Comparison of ENCODE assay signal across 22 cellular contexts in genomic region chr4:67080158-67080557, GRCh38.
DNase-seq lines count a peak whose midpoint lies in the region; ATAC-seq and TF ChIP-seq lines count a peak whose summit lies in the region.
"Had no signal": no experiment of that assay in that cellular context is flagged by ENCODE, and none has a peak within 500 bp of the region (broad histone marks: within the 10 kb centered on the region; RNA-seq: fewer than 3 reads in every experiment).

No MANE protein-coding gene starts in this region.

- H3K4me1 ChIP-seq in right cardiac atrium (ENCODE audit: control insufficient read depth, insufficient read depth, low read length) = no peaks in the 10 kb centered on the region
- H3K4me1 ChIP-seq: A549; BE2C; BLaER1 treated with 17β-estradiol and CSF1 and Interleukin-3, amounts not matched to agents 10 nM and 100 nM had no signal

- H3K9me3 ChIP-seq in right cardiac atrium (ENCODE audit: control insufficient read depth, low read length) = no peaks in the 10 kb centered on the region
- H3K9me3 ChIP-seq: A549; BE2C; BLaER1 treated with 17β-estradiol and CSF1 and Interleukin-3, amounts not matched to agents 10 nM and 100 nM had no signal

- H3K27ac ChIP-seq in right cardiac atrium (ENCODE audit: low read length) = no peak overlapping the region
- H3K27ac ChIP-seq: A549; BLaER1 treated with 17β-estradiol and CSF1 and Interleukin-3, amounts not matched to agents 10 nM and 100 nM; GM23248 had no signal

- 43% methylated on average over 2 of the region's 2 CpGs for whole genome bisulfite sequencing in right cardiac atrium

- peak; percentile 47 to 51 for ATAC-seq in right cardiac atrium
- ATAC-seq: A549, GM12878, HCT116 had no signal

- no peak overlapping the region for H3K4me3 ChIP-seq in right cardiac atrium (ENCODE audit: low read length)
- H3K4me3 ChIP-seq in retinal pigment epithelial cell (ENCODE audit: low read length) = no peak overlapping the region
- H3K4me3 ChIP-seq: A549; BLaER1 treated with 17β-estradiol and CSF1 and Interleukin-3, amounts not matched to agents 10 nM and 100 nM; GM12878; GM23248 had no signal

- H3K27me3 ChIP-seq in right cardiac atrium (ENCODE audit: control insufficient read depth, insufficient read depth) = no peaks in the 10 kb centered on the region
- H3K27me3 ChIP-seq: BE2C; BLaER1 treated with 17β-estradiol and CSF1 and Interleukin-3, amounts not matched to agents 10 nM and 100 nM had no signal

- DNase-seq in right cardiac atrium = peak in 1 of 3 donors; percentile 6
- no peak for DNase-seq in cardiac septum (ENCODE audit: low spot score)
- peak; percentile 17 for DNase-seq in left kidney (ENCODE audit: low read depth, low spot score)
- peak; percentile 40 for DNase-seq in retinal pigment epithelial cell (ENCODE audit: low read depth)
- DNase-seq in NCI-H2081 (lab: John Stamatoyannopoulos, UW) = no peak
- no peak for DNase-seq in inferior parietal cortex (ENCODE audit: extremely low spot score)
- DNase-seq: 8988T; ACHN; AML-193; BE2C; CD4-positive, alpha-beta T cell; CD8-positive, alpha-beta memory T cell; DMS 273 treated with DMSO at 0.1 percent for 48 hours; DMS79; EL; GDM1; GM23248; H9 had no signal

- no peak for TF ChIP-seq CTCF in retinal pigment epithelial cell (conservative IDR thresholded peaks at IDR 0.05; ENCODE audit: low read depth, low read length)

- intact Hi-C loops in right cardiac atrium (cut with DNase I) (no loop called here), cardiac septum (cut with DNase I) (no loop called here)

Comparison
In these comparisons a context has a peak if more than half of its experiments do, and no peak if none do; other contexts are left out.
1. DNase-seq: peak in left kidney (single experiment) and retinal pigment epithelial cell (single experiment); none in cardiac septum (single experiment), NCI-H2081 (0 of 2) and inferior parietal cortex (single experiment).